Comparison of ENCODE assay signal across 17 cellular contexts in genomic region chr1:231695439-231696255, GRCh38.
DNase-seq lines count a peak whose midpoint lies in the region; ATAC-seq lines count a peak whose summit lies in the region.
"Had no signal": no experiment of that assay in that cellular context is flagged by ENCODE, and none has a peak within 500 bp of the region (broad histone marks: within the 10 kb centered on the region; RNA-seq: fewer than 3 reads in every experiment).

No MANE protein-coding gene starts in this region.

- ATAC-seq in HG03469 (IDR thresholded peaks at IDR 0.05; ENCODE audit: unreplicated experiment) = no peak
- no peak for ATAC-seq in GM18502 (IDR thresholded peaks at IDR 0.05; ENCODE audit: poor library complexity, unreplicated experiment)
- ATAC-seq: PC-3 had no signal

- DNase-seq in Ammon's horn (ENCODE audit: low spot score) (peak; percentile 70), NCI-H1092 treated with DMSO at 0.1 percent for 48 hours (lab: John Stamatoyannopoulos, UW) (peak; percentile 60), amniotic epithelial cell (ENCODE audit: low read depth) (peak; percentile 32), islet precursor cell (peak; percentile 32), DMS114 treated with DMSO at 0.1 percent for 48 hours (lab: John Stamatoyannopoulos, UW; ENCODE audit: unreplicated experiment) (no peak)
- no peak for DNase-seq in stimulated activated naive CD4-positive, alpha-beta T cell treated with Interleukin-2 at 50 U/mL for 16 hours (lab: John Stamatoyannopoulos, UW)
- DNase-seq: activated CD4-positive, CD25-positive, alpha-beta regulatory T cell treated with anti-CD3 and anti-CD28 coated beads, Interleukin-2, amount 50 U/mL, for 72 hours; activated naive CD8-positive, alpha-beta T cell treated with anti-CD3 and anti-CD28 coated beads, Interleukin-2, amount 10 ng/mL, durations not matched to agents 7 days and 5 days; activated T-cell treated with anti-CD3 and anti-CD28 coated beads for 4 hours; cortex of kidney; DMS53; NCI-H2227 treated with DMSO at 0.1 percent for 48 hours; PC-3; stimulated activated CD4-positive, alpha-beta T cell treated with anti-CD3 and anti-CD28 coated beads, Interleukin-12 subunit alpha, Interleukin-12 subunit beta, amount 100 ng/mL, for 4 hours; SW 1271 had no signal

Comparison
In these comparisons a context has a peak if more than half of its experiments do, and no peak if none do; other contexts are left out.
1. DNase-seq: peak in Ammon's horn (single experiment), NCI-H1092 treated with DMSO at 0.1 percent for 48 hours (single experiment), amniotic epithelial cell (single experiment) and islet precursor cell (single experiment); none in DMS114 treated with DMSO at 0.1 percent for 48 hours (single experiment) and stimulated activated naive CD4-positive, alpha-beta T cell treated with Interleukin-2 at 50 U/mL for 16 hours (single experiment).